Comparison of ENCODE assay signal across 8 cellular contexts in the genomic region with DNA sequence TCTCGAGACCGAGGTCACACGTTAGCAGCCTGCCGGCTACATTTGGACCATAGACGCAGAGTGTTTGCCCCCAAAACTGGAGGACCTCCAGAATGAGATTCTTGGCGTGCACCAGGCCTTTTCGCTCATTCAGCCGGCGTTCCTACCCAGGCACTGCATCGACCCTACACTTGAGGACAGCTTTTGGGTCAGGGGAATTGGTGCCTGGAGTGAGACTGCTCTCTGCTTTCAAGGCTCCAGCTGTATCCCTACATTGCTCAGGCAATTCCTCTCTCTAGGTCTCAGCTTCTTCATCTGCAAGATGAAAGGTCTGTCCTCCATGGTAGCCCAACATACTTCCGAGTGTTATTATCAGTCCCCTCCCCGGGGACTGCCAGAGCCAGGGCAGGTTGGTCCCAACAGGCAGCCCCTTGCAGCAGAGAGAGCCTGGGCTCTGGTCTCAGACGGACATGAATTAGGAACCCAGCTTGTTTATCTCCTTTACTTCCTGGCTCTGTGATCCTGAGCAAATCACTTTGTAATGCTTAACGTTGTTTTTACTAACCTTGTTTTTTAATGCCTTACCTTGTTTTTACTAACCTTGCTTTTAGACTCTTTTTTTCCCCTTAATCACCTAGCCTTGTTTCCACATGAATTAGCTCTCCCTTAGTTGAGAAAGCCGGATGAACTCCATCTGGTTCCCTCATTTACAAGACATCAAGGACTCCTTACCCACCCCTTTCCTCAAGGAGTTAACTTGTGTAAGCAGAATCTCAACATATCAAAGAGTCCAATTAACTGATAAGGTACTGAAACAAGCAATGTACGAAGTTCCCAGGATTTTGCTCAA. TPM values are rescaled to one million over a fixed set of nuclear protein-coding genes. Genes with fewer than 3 reads are reported as not detected.
A peak's percentile ranks its signal among the peaks of the same experiment; 100 is the strongest.
DNase-seq lines count a peak whose midpoint lies in the region; ATAC-seq and TF ChIP-seq lines count a peak whose summit lies in the region.

No MANE protein-coding gene starts in this region.

- H3K9me3 Mint-ChIP-seq in CD8-positive, alpha-beta memory T cell: peaks cover 0 to 2% (median 0%) of the 10 kb centered on the region in 5 donors
- no peaks in the 10 kb centered on the region for H3K9me3 Mint-ChIP-seq in chondrocyte (ENCODE audit: low read depth)

- no peak overlapping the region for H2BK120ac ChIP-seq in mesendoderm (ENCODE audit: low read depth, low read length)

- peaks cover 23% of the 10 kb centered on the region for H3K4me1 ChIP-seq in CD8-positive, alpha-beta memory T cell (ENCODE audit: insufficient read depth, low read length)
- no peaks in the 10 kb centered on the region for H3K4me1 ChIP-seq in mesendoderm (ENCODE audit: control insufficient read depth, low read depth, low read length)
- H3K4me1 ChIP-seq in vagina: peaks cover 24% of the 10 kb centered on the region

- ATAC-seq in GM21390 (IDR thresholded peaks at IDR 0.05; ENCODE audit: unreplicated experiment) (peak; percentile 28), GM21381 (IDR thresholded peaks at IDR 0.05; ENCODE audit: unreplicated experiment) (no peak)

- H3K4me3 ChIP-seq in CD8-positive, alpha-beta memory T cell (ENCODE audit: low read length): peak overlapping the region; percentile 85
- peak overlapping the region; percentile 42 for H3K4me3 ChIP-seq in mesendoderm (ENCODE audit: low read length)
- peak overlapping the region; percentile 73 to 88 for H3K4me3 ChIP-seq in vagina

- H3K27me3 ChIP-seq in CD8-positive, alpha-beta memory T cell (ENCODE audit: insufficient read depth, low read length, poor library complexity, severe bottlenecking): no peaks in the 10 kb centered on the region
- H3K27me3 ChIP-seq in mesendoderm (ENCODE audit: insufficient read depth, low read length, poor library complexity) (no peaks in the 10 kb centered on the region), vagina (no peaks in the 10 kb centered on the region)

- H3K79me1 ChIP-seq in mesendoderm (ENCODE audit: low read length): peaks cover 2% of the 10 kb centered on the region

- no peak overlapping the region for H3K4ac ChIP-seq in mesendoderm (ENCODE audit: low read depth, low read length)

- H3K23ac ChIP-seq in mesendoderm (ENCODE audit: low read length): no peak overlapping the region

- no peak for DNase-seq in CD8-positive, alpha-beta memory T cell
- DNase-seq in NCI-H2227 (lab: John Stamatoyannopoulos, UW; ENCODE audit: unreplicated experiment): peak; percentile 38
- no peak for DNase-seq in chondrocyte (ENCODE audit: low spot score)
- DNase-seq in mesendoderm: peak; percentile 70
- DNase-seq in vagina (ENCODE audit: extremely low spot score in 2 of 2): no peak
- no peak for DNase-seq in NOMO-1 (lab: John Stamatoyannopoulos, UW; ENCODE audit: unreplicated experiment in 2 of 2)

- intact Hi-C loops in vagina (cut with DNase I): no loop called here

- H3K27ac ChIP-seq in CD8-positive, alpha-beta memory T cell (ENCODE audit: low read depth, low read length): peak overlapping the region; percentile 66
- H3K27ac ChIP-seq in mesendoderm (ENCODE audit: low read depth, low read length) (peak overlapping the region; percentile 57), vagina (peak overlapping the region; percentile 82)

- H4K5ac ChIP-seq in mesendoderm (ENCODE audit: low read length): no peak overlapping the region

- TF ChIP-seq CTCF in chondrocyte (IDR thresholded peaks at IDR 0.05) (no peak), vagina (IDR thresholded peaks at IDR 0.05) (no peak)

- no peak overlapping the region for H2BK5ac ChIP-seq in mesendoderm (ENCODE audit: low read length)

- peak overlapping the region; percentile 89 to 100 (median 97) for H3K4me3 Mint-ChIP-seq in CD8-positive, alpha-beta memory T cell
- H3K4me3 Mint-ChIP-seq in chondrocyte (ENCODE audit: unreplicated experiment): peak overlapping the region; percentile 97

- peaks cover 0 to 2% of the 10 kb centered on the region in 2 donors for H3K27me3 Mint-ChIP-seq in CD8-positive, alpha-beta memory T cell
- no peaks in the 10 kb centered on the region for H3K27me3 Mint-ChIP-seq in chondrocyte (ENCODE audit: low read depth)

- no peaks in the 10 kb centered on the region for H3K9me3 ChIP-seq in CD8-positive, alpha-beta memory T cell (ENCODE audit: low read length)
- H3K9me3 ChIP-seq in vagina: no peaks in the 10 kb centered on the region

- peaks cover 16% of the 10 kb centered on the region for H3K36me3 ChIP-seq in CD8-positive, alpha-beta memory T cell (ENCODE audit: insufficient read depth, low read length)
- H3K36me3 ChIP-seq in mesendoderm (ENCODE audit: control insufficient read depth, insufficient read depth, low read length): peaks cover 3% of the 10 kb centered on the region
- H3K36me3 ChIP-seq in vagina: peaks cover 3 to 33% of the 10 kb centered on the region in 2 donors

- H3K9ac ChIP-seq in mesendoderm (ENCODE audit: low read length): peak overlapping the region; percentile 89

- POLR2A ChIA-PET in CD8-positive, alpha-beta memory T cell (lab: Charles Lee): interaction anchor here (0.5 to 1.5 kb wide), 4 partner anchors 12 to 99 kb away, joined by 3 to 6 read pairs (median 4); partner anchors contain the start of gene ANKRD13A

- no peaks in the 10 kb centered on the region for H3K79me2 ChIP-seq in mesendoderm (ENCODE audit: control insufficient read depth, insufficient read depth, low read length)

- H3K27ac Mint-ChIP-seq in CD8-positive, alpha-beta memory T cell: peak overlapping the region; percentile 74 to 98 (median 94)
- H3K27ac Mint-ChIP-seq in chondrocyte (ENCODE audit: unreplicated experiment): peak overlapping the region; percentile 94

- peaks cover 24 to 34% (median 26%) of the 10 kb centered on the region in 3 donors for H3K4me1 Mint-ChIP-seq in CD8-positive, alpha-beta memory T cell
- H3K4me1 Mint-ChIP-seq in chondrocyte (ENCODE audit: low read depth): peaks cover 22% of the 10 kb centered on the region

- H2BK15ac ChIP-seq in mesendoderm (replicated peaks; ENCODE audit: low read depth): no peak overlapping the region

- peak overlapping the region; percentile 82 for H3K56ac ChIP-seq in mesendoderm (ENCODE audit: low read length)

- WGBS in mesendoderm (ENCODE audit: extremely low coverage, insufficient coverage, low lambda C conversion rate): no CpG with 5 or more reads among the region's 16 CpGs

- TF ChIP-seq POLR2A in vagina (IDR thresholded peaks at IDR 0.05): no peak

- no peak overlapping the region for H2AK5ac ChIP-seq in mesendoderm (ENCODE audit: low read length)

- peaks cover 6 to 41% (median 15%) of the 10 kb centered on the region in 3 donors for H3K36me3 Mint-ChIP-seq in CD8-positive, alpha-beta memory T cell
- H3K36me3 Mint-ChIP-seq in chondrocyte (ENCODE audit: low read depth): peaks cover 17% of the 10 kb centered on the region

- H3K4me2 ChIP-seq in mesendoderm (ENCODE audit: low read length): peak overlapping the region; percentile 90

- no peak overlapping the region for H3K18ac ChIP-seq in mesendoderm (ENCODE audit: low read length)

- CTCF ChIA-PET in CD8-positive, alpha-beta memory T cell (lab: Charles Lee): interaction anchor here (0.9 to 1.9 kb wide), 8 partner anchors 12 to 115 kb away, joined by 3 to 8 read pairs (median 4); no protein-coding TSS in a partner anchor

- no peak overlapping the region for H4K8ac ChIP-seq in mesendoderm (ENCODE audit: low read depth, low read length)

RNA-seq across cellular contexts. Expression of gene TCHP, which starts 0.9 kb away (rescaled TPM):
- 10 to 100 TPM; 27.7 to 28.3 TPM for total RNA-seq in CD8-positive, alpha-beta memory T cell
- polyA plus RNA-seq in CD8-positive, alpha-beta memory T cell: 18.6 TPM
- 9.8 to 12.6 TPM (median 11.7 TPM) in 3 replicates for total RNA-seq in chondrocyte
- polyA plus RNA-seq in mesendoderm (2013, experiment 1 of 2): 19.5 TPM
- polyA plus RNA-seq in mesendoderm (2013, experiment 2 of 2): 19.1 TPM
- 21.1 TPM for total RNA-seq in vagina

RNA-seq across cellular contexts. Expression of gene GLTP, which starts 20.6 kb away (rescaled TPM):
- 10 to 100 TPM; 39.3 to 42.7 TPM for total RNA-seq in CD8-positive, alpha-beta memory T cell
- 67.4 TPM for polyA plus RNA-seq in CD8-positive, alpha-beta memory T cell
- 38.7 to 40.7 TPM (median 40.5 TPM) in 3 replicates for total RNA-seq in chondrocyte
- 65.1 TPM for polyA plus RNA-seq in mesendoderm (2013, experiment 1 of 2)
- polyA plus RNA-seq in mesendoderm (2013, experiment 2 of 2): 63.6 TPM
- 158 TPM for total RNA-seq in vagina

Comparison
In these comparisons a context has a peak if more than half of its experiments do, and no peak if none do; other contexts are left out.
1. DNase-seq: peak in NCI-H2227 (single experiment) and mesendoderm (single experiment); none in CD8-positive, alpha-beta memory T cell (0 of 5), chondrocyte (single experiment), vagina (0 of 2) and NOMO-1 (0 of 2).
2. Peak in every context shown above with its lines, with median percentiles within 50 percentile points of each other: H3K27ac ChIP-seq and H3K4me3 ChIP-seq.